In the genomic region with DNA sequence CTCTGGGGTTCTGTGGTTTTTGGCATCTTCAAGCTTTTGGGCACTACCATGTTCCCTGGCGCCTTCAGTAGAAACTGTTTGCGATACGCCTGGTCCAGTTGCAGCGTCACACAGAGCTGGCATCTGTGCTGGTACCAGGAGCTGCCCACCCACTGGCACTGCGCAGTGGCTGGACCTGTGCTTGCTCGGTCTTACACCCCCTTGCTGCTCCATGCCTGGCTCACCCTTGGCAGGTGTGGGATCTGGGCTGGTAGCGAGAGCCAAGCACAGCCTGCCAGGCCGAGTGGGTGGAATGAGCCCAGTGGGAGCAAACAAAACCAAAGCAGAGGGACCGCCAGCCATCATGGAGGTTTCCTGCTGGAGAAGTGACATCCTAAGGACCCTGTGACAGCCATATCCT, we compare ENCODE assay signal across 19 cellular contexts.
"Had no signal": no experiment of that assay in that cellular context is flagged by ENCODE, and none has a peak within 500 bp of the region (broad histone marks: within the 10 kb centered on the region; RNA-seq: fewer than 3 reads in every experiment).

No MANE protein-coding gene starts in this region.

- H3K27ac ChIP-seq: SJSA1, SK-N-MC had no signal

- H3K4me3 ChIP-seq: SJSA1, SK-N-MC had no signal

- DNase-seq: KBM-7, MV-4-11, NCI-H1048, NCI-H1105, NCI-H1417, NCI-H1436 treated with DMSO at 0.1 percent for 48 hours, NCI-H1694, NCI-H1930, NCI-H2081, NCI-H2107, NCI-H2227 treated with DMSO at 0.1 percent for 48 hours, NCI-H524, NCI-H69, NCI-H774, Right ventricle myocardium superior, RPMI8226, SIG-M5 had no signal

- H3K4me1 ChIP-seq: SJSA1 had no signal

- H3K36me3 ChIP-seq: SJSA1 had no signal

- H3K27me3 ChIP-seq: SJSA1 had no signal
